32 cellular contexts compared by ENCODE assay signal in the genomic region with DNA sequence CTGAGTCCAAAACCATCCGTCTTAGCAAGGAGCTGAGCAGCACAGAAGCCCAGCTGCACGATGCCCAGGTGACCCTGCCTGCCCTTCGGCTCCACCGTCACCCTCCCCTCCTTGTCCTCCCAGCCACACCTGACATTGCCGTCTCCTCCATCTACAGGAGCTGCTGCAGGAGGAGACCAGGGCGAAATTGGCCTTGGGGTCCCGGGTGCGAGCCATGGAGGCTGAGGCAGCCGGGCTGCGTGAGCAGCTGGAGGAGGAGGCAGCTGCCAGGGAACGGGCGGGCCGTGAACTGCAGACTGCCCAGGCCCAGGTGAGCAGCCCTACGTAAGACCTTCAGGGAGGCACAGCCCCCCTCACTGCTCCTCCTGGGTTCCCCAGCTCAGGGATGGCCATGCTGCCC. TPM values are rescaled to one million over a fixed set of nuclear protein-coding genes. Genes with fewer than 3 reads are reported as not detected.
"Had no signal": no experiment of that assay in that cellular context is flagged by ENCODE, and none has a peak within 500 bp of the region (broad histone marks: within the 10 kb centered on the region; RNA-seq: fewer than 3 reads in every experiment).

No MANE protein-coding gene starts in this region.

- H3K27ac Mint-ChIP-seq: activated CD4-positive, alpha-beta memory T cell treated with anti-CD3 and anti-CD28 coated beads for 36 hours; activated CD4-positive, alpha-beta T cell treated with anti-CD3 and anti-CD28 coated beads for 36 hours; activated CD4-positive, alpha-beta T cell treated with anti-CD3 and anti-CD28 coated beads, Interleukin-2, amount 10 ng/mL, durations not matched to agents 24 days and 14 days; activated CD8-positive, alpha-beta memory T cell treated with anti-CD3 and anti-CD28 coated beads, Interleukin-2, amount 10 ng/mL, durations not matched to agents 7 days and 5 days; activated CD8-positive, alpha-beta T cell treated with anti-CD3 and anti-CD28 coated beads, Interleukin-2, amount 10 ng/mL, durations not matched to agents 7 days and 5 days; activated naive CD4-positive, alpha-beta T cell treated with anti-CD3 and anti-CD28 coated beads for 36 hours; activated naive CD4-positive, alpha-beta T cell treated with anti-CD3 and anti-CD28 coated beads, Interleukin-2, amount 50 U/mL, for 24 hours; activated naive CD8-positive, alpha-beta T cell treated with anti-CD3 and anti-CD28 coated beads for 36 hours; activated naive CD8-positive, alpha-beta T cell treated with anti-CD3 and anti-CD28 coated beads, Interleukin-2, amount 50 U/mL, for 24 hours; activated T-helper 1 cell treated with anti-CD3 and anti-CD28 coated beads, Interleukin-12 subunit alpha, Interleukin-12 subunit beta, Interleukin-2, Interleukin-4 antibody, amounts not matched to agents 30 ng/mL and 10 ng/mL and 1 ng/mL, durations not matched to agents 14 hours and 24 hours and 36 hours; activated T-helper 2 cell treated with anti-CD3 and anti-CD28 coated beads, Interferon-gamma antibody, Interleukin-2, Interleukin-4, amounts not matched to agents 10 μg/mL and 5 μg/mL and 100 μg/mL, durations not matched to agents 14 hours and 24 hours and 36 hours had no signal

- H3K4me3 ChIP-seq: adrenal gland, body of pancreas, esophagus squamous epithelium had no signal

- H3K36me3 Mint-ChIP-seq: activated CD8-positive, alpha-beta memory T cell treated with anti-CD3 and anti-CD28 coated beads, Interleukin-2, amount 10 ng/mL, durations not matched to agents 7 days and 5 days; activated naive CD4-positive, alpha-beta T cell treated with anti-CD3 and anti-CD28 coated beads, Interleukin-2, amount 50 U/mL, for 24 hours; activated naive CD8-positive, alpha-beta T cell treated with anti-CD3 and anti-CD28 coated beads for 36 hours had no signal

- ATAC-seq: activated CD4-positive, alpha-beta T cell treated with anti-CD3 and anti-CD28 coated beads for 36 hours; activated CD8-positive, alpha-beta memory T cell treated with anti-CD3 and anti-CD28 coated beads, Interleukin-2, amount 10 ng/mL, durations not matched to agents 7 days and 5 days; activated CD8-positive, alpha-beta T cell treated with anti-CD3 and anti-CD28 coated beads, Interleukin-2, amount 10 ng/mL, durations not matched to agents 7 days and 5 days; activated naive CD8-positive, alpha-beta T cell treated with anti-CD3 and anti-CD28 coated beads, Interleukin-2, amount 50 U/mL, for 24 hours; body of pancreas had no signal

- H3K27ac ChIP-seq: adrenal gland, body of pancreas, epithelial cell of prostate, esophagus squamous epithelium had no signal

- H3K4me3 Mint-ChIP-seq: activated CD4-positive, alpha-beta memory T cell treated with anti-CD3 and anti-CD28 coated beads for 36 hours; activated CD4-positive, alpha-beta T cell treated with anti-CD3 and anti-CD28 coated beads for 36 hours; activated CD4-positive, alpha-beta T cell treated with anti-CD3 and anti-CD28 coated beads, Interleukin-2, amount 10 ng/mL, durations not matched to agents 24 days and 14 days; activated CD8-positive, alpha-beta memory T cell treated with anti-CD3 and anti-CD28 coated beads, Interleukin-2, amount 10 ng/mL, durations not matched to agents 7 days and 5 days; activated CD8-positive, alpha-beta T cell treated with anti-CD3 and anti-CD28 coated beads, Interleukin-2, amount 10 ng/mL, durations not matched to agents 7 days and 5 days; activated naive CD4-positive, alpha-beta T cell treated with anti-CD3 and anti-CD28 coated beads for 36 hours; activated naive CD4-positive, alpha-beta T cell treated with anti-CD3 and anti-CD28 coated beads, Interleukin-2, amount 50 U/mL, for 24 hours; activated naive CD8-positive, alpha-beta T cell treated with anti-CD3 and anti-CD28 coated beads for 36 hours; activated naive CD8-positive, alpha-beta T cell treated with anti-CD3 and anti-CD28 coated beads, Interleukin-2, amount 50 U/mL, for 24 hours; activated T-helper 1 cell treated with anti-CD3 and anti-CD28 coated beads, Interleukin-12 subunit alpha, Interleukin-12 subunit beta, Interleukin-2, Interleukin-4 antibody, amounts not matched to agents 30 ng/mL and 10 ng/mL and 1 ng/mL, durations not matched to agents 14 hours and 24 hours and 36 hours had no signal

- H3K4me1 ChIP-seq: adrenal gland, body of pancreas, esophagus squamous epithelium had no signal

- H3K9me3 ChIP-seq: adrenal gland had no signal

- DNase-seq: activated CD4-positive, alpha-beta memory T cell treated with anti-CD3 and anti-CD28 coated beads for 36 hours; activated CD4-positive, alpha-beta T cell treated with anti-CD3 and anti-CD28 coated beads for 36 hours; activated CD4-positive, alpha-beta T cell treated with anti-CD3 and anti-CD28 coated beads, Interleukin-2, amount 10 ng/mL, durations not matched to agents 24 days and 14 days; activated CD4-positive, CD25-positive, alpha-beta regulatory T cell; activated CD4-positive, CD25-positive, alpha-beta regulatory T cell treated with anti-CD3 and anti-CD28 coated beads, Interleukin-2, amount 50 U/mL, for 72 hours; activated CD8-positive, alpha-beta memory T cell treated with anti-CD3 and anti-CD28 coated beads, Interleukin-2, amount 10 ng/mL, durations not matched to agents 7 days and 5 days; activated CD8-positive, alpha-beta memory T cell treated with anti-CD3 and anti-CD28 coated beads, Interleukin-2, amount 50 U/mL, for 4 hours; activated CD8-positive, alpha-beta T cell treated with anti-CD3 and anti-CD28 coated beads, Interleukin-2, amount 10 ng/mL, durations not matched to agents 7 days and 5 days; activated effector memory CD4-positive, alpha-beta T cell treated with anti-CD3 and anti-CD28 coated beads, Interleukin-2, amount 50 U/mL, for 16 hours; activated naive CD4-positive, alpha-beta T cell treated with anti-CD3 and anti-CD28 coated beads for 36 hours; activated naive CD8-positive, alpha-beta T cell treated with anti-CD3 and anti-CD28 coated beads for 36 hours; activated naive CD8-positive, alpha-beta T cell treated with anti-CD3 and anti-CD28 coated beads, Interleukin-2, amount 50 U/mL, for 24 hours; activated T-cell treated with anti-CD3 and anti-CD28 coated beads, Interleukin-2, amount 50 U/mL, for 1 hour; activated T-cell treated with anti-CD3 and anti-CD28 coated beads, Interleukin-2, amount 50 U/mL, for 48 hours; adrenal gland; amygdala; body of pancreas; caudate nucleus; cortex of kidney; dermis blood vessel endothelial cell; effector CD4-positive, alpha-beta T cell; esophagus squamous epithelium; foreskin melanocyte; T-helper 2 cell had no signal

- H3K27me3 ChIP-seq: adrenal gland, body of pancreas had no signal

- FAIRE-seq: colon, endometrium, endothelial cell of umbilical vein had no signal

- H3K4me1 Mint-ChIP-seq: activated CD4-positive, alpha-beta T cell treated with anti-CD3 and anti-CD28 coated beads, Interleukin-2, amount 10 ng/mL, durations not matched to agents 24 days and 14 days; activated CD8-positive, alpha-beta memory T cell treated with anti-CD3 and anti-CD28 coated beads, Interleukin-2, amount 10 ng/mL, durations not matched to agents 7 days and 5 days; activated naive CD4-positive, alpha-beta T cell treated with anti-CD3 and anti-CD28 coated beads, Interleukin-2, amount 50 U/mL, for 24 hours; activated naive CD8-positive, alpha-beta T cell treated with anti-CD3 and anti-CD28 coated beads for 36 hours; activated naive CD8-positive, alpha-beta T cell treated with anti-CD3 and anti-CD28 coated beads, Interleukin-2, amount 50 U/mL, for 24 hours had no signal

- H3K36me3 ChIP-seq: adrenal gland had no signal

- H3K9me3 Mint-ChIP-seq: activated CD4-positive, alpha-beta T cell treated with anti-CD3 and anti-CD28 coated beads, Interleukin-2, amount 10 ng/mL, durations not matched to agents 24 days and 14 days; activated T-helper 1 cell treated with anti-CD3 and anti-CD28 coated beads, Interleukin-12 subunit alpha, Interleukin-12 subunit beta, Interleukin-2, Interleukin-4 antibody, amounts not matched to agents 30 ng/mL and 10 ng/mL and 1 ng/mL, durations not matched to agents 14 hours and 24 hours and 36 hours had no signal

RNA-seq across cellular contexts. Expression of gene KCNC3, which starts 49.1 kb away (rescaled TPM):
- total RNA-seq: fibroblast of villous mesenchyme had no signal
